In the genomic region with DNA sequence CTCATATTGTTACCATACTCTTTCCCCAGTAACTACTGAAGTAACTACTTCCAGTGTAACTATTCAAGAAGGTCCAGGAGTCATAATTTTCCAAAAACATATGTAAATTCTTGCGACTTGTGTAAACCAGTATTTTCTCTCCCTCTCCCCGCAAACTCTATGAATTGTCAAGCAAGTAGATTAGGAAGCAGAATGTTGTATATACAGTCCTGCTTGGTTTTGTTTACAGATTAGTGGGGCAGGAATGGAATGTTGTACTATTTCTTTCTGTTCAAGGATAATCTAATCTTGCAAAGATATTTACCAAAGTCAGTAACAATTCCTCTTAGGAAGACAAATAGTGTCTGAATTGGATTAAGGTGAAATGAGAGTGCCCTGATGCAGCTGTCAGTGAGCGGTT, we compare ENCODE assay signal across 16 cellular contexts.
DNase-seq lines count a peak whose midpoint lies in the region; ATAC-seq, FAIRE-seq and TF ChIP-seq lines count a peak whose summit lies in the region.
"Had no signal": no experiment of that assay in that cellular context is flagged by ENCODE, and none has a peak within 500 bp of the region (broad histone marks: within the 10 kb centered on the region; RNA-seq: fewer than 3 reads in every experiment).

No MANE protein-coding gene starts in this region.

- H3K9me3 ChIP-seq in sigmoid colon, result no peaks in the 10 kb centered on the region

- TF ChIP-seq CTCF in D721Med (IDR thresholded peaks at IDR 0.05; ENCODE audit: insufficient read depth, missing control alignments) (no peak), fibroblast of villous mesenchyme (IDR thresholded peaks at IDR 0.05; ENCODE audit: insufficient read depth, low read depth, low read length) (no peak), sigmoid colon (IDR thresholded peaks at IDR 0.05) (no peak)

- WGBS in sigmoid colon, 2 donors, result 55 to 75% methylated on average over 3 of the region's 3 CpGs

- DNase-seq in D721Med (ENCODE audit: insufficient read length, low spot score) (no peak), amniotic epithelial cell (ENCODE audit: low read depth) (peak; percentile 23), fibroblast of villous mesenchyme (ENCODE audit: low read depth) (peak; percentile 70), sigmoid colon (no peak), dermis blood vessel endothelial cell (no peak), H7 (no peak)
- no peak for DNase-seq in activated T-cell treated with anti-CD3 and anti-CD28 coated beads, Interleukin-2, amount 50 U/mL, for 4 hours
- DNase-seq: CD8-positive, alpha-beta T cell; COR-L47; DND-41; GF-D8 had no signal

- intact Hi-C loops in sigmoid colon (cut with DNase I), result no loop called here

- H3K4me3 Mint-ChIP-seq in activated T-cell treated with anti-CD3 and anti-CD28 coated beads, Interleukin-2, amount 50 U/mL, for 4 hours, result no peak overlapping the region
- H3K4me3 Mint-ChIP-seq: CD14-positive monocyte; CD8-positive, alpha-beta T cell had no signal

- H3K36me3 Mint-ChIP-seq in activated T-cell treated with anti-CD3 and anti-CD28 coated beads, Interleukin-2, amount 50 U/mL, for 4 hours (ENCODE audit: insufficient read depth), result no peaks in the 10 kb centered on the region
- H3K36me3 Mint-ChIP-seq: CD14-positive monocyte; CD8-positive, alpha-beta T cell had no signal

- H3K9me3 Mint-ChIP-seq in activated T-cell treated with anti-CD3 and anti-CD28 coated beads, Interleukin-2, amount 50 U/mL, for 4 hours, result no peaks in the 10 kb centered on the region
- H3K9me3 Mint-ChIP-seq: CD8-positive, alpha-beta T cell had no signal

- peaks cover 0 to 67% (median 54%) of the 10 kb centered on the region in 4 donors for H3K4me1 ChIP-seq in sigmoid colon

- no peak for TF ChIP-seq POLR2A in sigmoid colon (IDR thresholded peaks at IDR 0.05)

- peak overlapping the region in 3 of 4 donors; percentile 22 to 43 (median 27) for H3K27ac ChIP-seq in sigmoid colon
- H3K27ac ChIP-seq: 22Rv1 had no signal

- no peaks in the 10 kb centered on the region for H3K27me3 Mint-ChIP-seq in activated T-cell treated with anti-CD3 and anti-CD28 coated beads, Interleukin-2, amount 50 U/mL, for 4 hours (ENCODE audit: low read depth)

- peak; percentile 41 for FAIRE-seq in D721Med (lab: Jason Lieb, UNC)
- FAIRE-seq: H1 had no signal

- H3K4me3 ChIP-seq in fibroblast of villous mesenchyme (ENCODE audit: low read depth, low read length) (no peak overlapping the region), sigmoid colon (no peak overlapping the region), H7 (ENCODE audit: insufficient read depth, low read depth, low read length) (no peak overlapping the region)

- no peak for ATAC-seq in HG03108 (IDR thresholded peaks at IDR 0.05; ENCODE audit: unreplicated experiment)
- ATAC-seq in activated T-cell treated with anti-CD3 and anti-CD28 coated beads, Interleukin-2, amount 50 U/mL, for 4 hours, result no peak
- ATAC-seq: CD8-positive, alpha-beta T cell; HCT116 had no signal

- no peaks in the 10 kb centered on the region for H3K27me3 ChIP-seq in sigmoid colon
- H3K27me3 ChIP-seq in H7 (ENCODE audit: control insufficient read depth, insufficient read depth, low read length), result no peaks in the 10 kb centered on the region

- TF ChIP-seq EP300 in sigmoid colon (IDR thresholded peaks at IDR 0.05), result no peak

- no peaks in the 10 kb centered on the region for H3K4me1 Mint-ChIP-seq in activated T-cell treated with anti-CD3 and anti-CD28 coated beads, Interleukin-2, amount 50 U/mL, for 4 hours (ENCODE audit: low read depth)
- H3K4me1 Mint-ChIP-seq: CD14-positive monocyte had no signal

- H3K36me3 ChIP-seq in sigmoid colon (no peaks in the 10 kb centered on the region), H7 (replicated peaks; ENCODE audit: control insufficient read depth, insufficient read depth, low read length) (no peaks in the 10 kb centered on the region)

Comparison
In these comparisons a context has a peak if more than half of its experiments do, and no peak if none do; other contexts are left out.
1. DNase-seq: peak in amniotic epithelial cell (single experiment) and fibroblast of villous mesenchyme (single experiment); none in D721Med (single experiment), sigmoid colon (single experiment), activated T-cell treated with anti-CD3 and anti-CD28 coated beads, Interleukin-2, amount 50 U/mL, for 4 hours (single experiment), dermis blood vessel endothelial cell (single experiment) and H7 (single experiment).